ENCODE assay signal across 12 cellular contexts in genomic region chr1:63320024-63320799, GRCh38.
A peak's percentile ranks its signal among the peaks of the same experiment; 100 is the strongest.
DNase-seq lines count a peak whose midpoint lies in the region; ATAC-seq and TF ChIP-seq lines count a peak whose summit lies in the region.
"Had no signal": no experiment of that assay in that cellular context is flagged by ENCODE, and none has a peak within 500 bp of the region (broad histone marks: within the 10 kb centered on the region; RNA-seq: fewer than 3 reads in every experiment).

No MANE protein-coding gene starts in this region.

- no peak overlapping the region for H3K27ac Mint-ChIP-seq in dendritic cell treated with granulocyte-macrophage colony-stimulating factor and Interleukin-4, amounts not matched to agents 40 ng/mL and 50 ng/mL, for 4 days
- no peak overlapping the region for H3K27ac Mint-ChIP-seq in nephron progenitor cell

- peaks cover 78% of the 10 kb centered on the region for H3K27me3 ChIP-seq in NT2/D1 (ENCODE audit: insufficient read depth, insufficient read length)

- H3K9me3 ChIP-seq in ES-I3 (ENCODE audit: control insufficient read depth, insufficient read depth, low read length) (no peaks in the 10 kb centered on the region), NT2/D1 (ENCODE audit: insufficient read depth, low read length) (no peaks in the 10 kb centered on the region)
- H3K9me3 ChIP-seq: suprapubic skin had no signal

- H3K4me3 ChIP-seq in NT2/D1 (ENCODE audit: insufficient read length, low read depth) = peak overlapping the region; percentile 34
- H3K4me3 ChIP-seq: suprapubic skin had no signal

- H3K9ac ChIP-seq in ES-I3 (ENCODE audit: low read depth, low read length) (peak overlapping the region; percentile 67), NT2/D1 (ENCODE audit: insufficient read length, low read depth) (peak overlapping the region; percentile 62)

- peaks cover 51% of the 10 kb centered on the region for H3K4me1 Mint-ChIP-seq in dendritic cell treated with granulocyte-macrophage colony-stimulating factor and Interleukin-4, amounts not matched to agents 40 ng/mL and 50 ng/mL, for 4 days (ENCODE audit: low read depth)
- H3K4me1 Mint-ChIP-seq in nephron progenitor cell = peaks cover 17% of the 10 kb centered on the region

- peaks cover 8% of the 10 kb centered on the region for H3K9me3 Mint-ChIP-seq in dendritic cell treated with granulocyte-macrophage colony-stimulating factor and Interleukin-4, amounts not matched to agents 40 ng/mL and 50 ng/mL, for 4 days
- peaks cover 17% of the 10 kb centered on the region for H3K9me3 Mint-ChIP-seq in nephron progenitor cell

- peaks cover 83% of the 10 kb centered on the region for H3K27me3 Mint-ChIP-seq in dendritic cell treated with granulocyte-macrophage colony-stimulating factor and Interleukin-4, amounts not matched to agents 40 ng/mL and 50 ng/mL, for 4 days
- peaks cover 95% of the 10 kb centered on the region for H3K27me3 Mint-ChIP-seq in nephron progenitor cell (ENCODE audit: low read depth, poor library complexity)

- no peak for ATAC-seq in GM18861 (IDR thresholded peaks at IDR 0.05; ENCODE audit: unreplicated experiment)
- ATAC-seq: Panc1 had no signal

- no peaks in the 10 kb centered on the region for H3K36me3 Mint-ChIP-seq in dendritic cell treated with granulocyte-macrophage colony-stimulating factor and Interleukin-4, amounts not matched to agents 40 ng/mL and 50 ng/mL, for 4 days (ENCODE audit: low read depth)
- no peaks in the 10 kb centered on the region for H3K36me3 Mint-ChIP-seq in nephron progenitor cell (ENCODE audit: low read depth)

- TF ChIP-seq CTCF in nephron progenitor cell (IDR thresholded peaks at IDR 0.05) = no peak

- H3K4me3 Mint-ChIP-seq in dendritic cell treated with granulocyte-macrophage colony-stimulating factor and Interleukin-4, amounts not matched to agents 40 ng/mL and 50 ng/mL, for 4 days = peak overlapping the region; percentile 55
- peak overlapping the region; percentile 44 for H3K4me3 Mint-ChIP-seq in nephron progenitor cell

- intact Hi-C loops in dendritic cell treated with granulocyte-macrophage colony-stimulating factor and Interleukin-4, amounts not matched to agents 40 ng/mL and 50 ng/mL, for 4 days (cut with micrococcal nuclease) = loop anchor here (5.0 kb wide), 1 partner anchor 47 kb away; the partner anchor contains the start of gene ALG6

- H3K4me1 ChIP-seq in ES-I3 (ENCODE audit: insufficient read depth, low read length) (peaks cover 9% of the 10 kb centered on the region), NT2/D1 (ENCODE audit: insufficient read depth, insufficient read length) (peaks cover 14% of the 10 kb centered on the region)

- H3K36me3 ChIP-seq in ES-I3 (ENCODE audit: insufficient read depth, low read length) = no peaks in the 10 kb centered on the region
- no peaks in the 10 kb centered on the region for H3K36me3 ChIP-seq in NT2/D1 (ENCODE audit: insufficient read depth, insufficient read length, low read length)
- H3K36me3 ChIP-seq: suprapubic skin had no signal

- DNase-seq in NT2/D1 (ENCODE audit: low read depth, low spot score) = no peak
- DNase-seq in nephron progenitor cell = peak; percentile 29
- no peak for DNase-seq in T-helper 9 cell
- DNase-seq in DMS79 (lab: John Stamatoyannopoulos, UW) = no peak
- DNase-seq in stimulated activated CD8-positive, alpha-beta memory T cell treated with anti-CD3 and anti-CD28 coated beads, Interleukin-4, amount 100 ng/mL, for 48 hours = no peak
- DNase-seq: amniotic stem cell; stimulated activated CD4-positive, alpha-beta T cell treated with anti-CD3 and anti-CD28 coated beads, Interleukin-4, amount 100 ng/mL, for 24 hours had no signal
